ENCODE assay signal across 9 cellular contexts in the genomic region with DNA sequence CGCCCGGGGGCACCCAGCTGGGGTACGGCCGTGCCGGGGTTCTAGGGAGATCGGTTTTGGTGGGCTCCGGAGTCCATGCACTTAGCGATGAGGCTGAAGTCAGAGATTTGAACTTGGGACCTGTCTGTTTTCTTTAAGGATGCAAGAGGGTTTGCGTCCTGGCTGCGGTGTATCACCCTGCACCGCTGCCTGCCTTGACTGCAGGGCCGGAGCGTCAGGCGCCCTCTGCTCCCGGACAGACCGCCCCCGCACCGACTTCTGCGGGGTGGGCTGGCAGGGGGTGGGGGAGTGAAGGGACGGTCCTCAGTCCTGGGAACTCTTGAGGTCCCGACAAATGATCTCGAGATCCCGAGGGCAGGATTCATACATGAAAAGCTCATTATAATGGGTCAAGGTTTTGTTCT. TPM values are rescaled to one million over a fixed set of nuclear protein-coding genes. Genes with fewer than 3 reads are reported as not detected.
DNase-seq lines count a peak whose midpoint lies in the region; ATAC-seq and TF ChIP-seq lines count a peak whose summit lies in the region.
"Had no signal": no experiment of that assay in that cellular context is flagged by ENCODE, and none has a peak within 500 bp of the region (broad histone marks: within the 10 kb centered on the region; RNA-seq: fewer than 3 reads in every experiment).

No MANE protein-coding gene starts in this region.

- H4K20me1 ChIP-seq in PC-9 (ENCODE audit: insufficient read depth), result no peaks in the 10 kb centered on the region

- peak overlapping the region; percentile 98 for H2AFZ ChIP-seq in PC-9

- peaks cover 20% of the 10 kb centered on the region for H3K36me3 Mint-ChIP-seq in activated CD4-positive, alpha-beta T cell treated with anti-CD3 and anti-CD28 coated beads for 36 hours (ENCODE audit: low read depth)
- H3K36me3 Mint-ChIP-seq in nephron (ENCODE audit: low read depth), result peaks cover 14% of the 10 kb centered on the region

- DNase-seq in activated CD4-positive, alpha-beta T cell treated with anti-CD3 and anti-CD28 coated beads for 36 hours, result peak; percentile 29
- no peak for DNase-seq in activated CD4-positive, alpha-beta T cell treated with anti-CD3 and anti-CD28 coated beads, Interleukin-2, amount 50 U/mL, for 1 hour
- DNase-seq in PC-9 (no peak), COLO829 (ENCODE audit: low spot score) (no peak), GM03348 (ENCODE audit: low spot score) (no peak)

- CTCF ChIA-PET in activated CD4-positive, alpha-beta T cell treated with anti-CD3 and anti-CD28 coated beads for 36 hours (lab: Charles Lee), result interaction anchor here (0.6 to 6.6 kb wide), 10 partner anchors 8 to 50 kb away, joined by 3 to 37 read pairs (median 4); partner anchors contain the start of genes CA7 and NAE1
- CTCF ChIA-PET in PC-9 (lab: Charles Lee), result interaction anchor here (0.6 to 1.1 kb wide), 3 partner anchors 8 to 273 kb away, joined by 3 to 5 read pairs (median 4); no protein-coding TSS in a partner anchor

- no peak overlapping the region for H3K27ac ChIP-seq in PC-9

- POLR2A ChIA-PET in activated CD4-positive, alpha-beta T cell treated with anti-CD3 and anti-CD28 coated beads for 36 hours (lab: Charles Lee), result interaction anchor here (0.6 kb wide), 3 partner anchors 9 to 233 kb away, joined by 3 to 4 read pairs (median 4); no protein-coding TSS in a partner anchor
- POLR2A ChIA-PET in PC-9 (lab: Charles Lee; ENCODE audit: unreplicated experiment), result interaction anchor here (0.5 to 0.7 kb wide), 4 partner anchors 12 to 370 kb away, joined by 3 to 17 read pairs (median 10); no protein-coding TSS in a partner anchor

- H3K4me1 Mint-ChIP-seq in activated CD4-positive, alpha-beta T cell treated with anti-CD3 and anti-CD28 coated beads for 36 hours, result peaks cover 46% of the 10 kb centered on the region
- H3K4me1 Mint-ChIP-seq in nephron, result peaks cover 11% of the 10 kb centered on the region

- peaks cover 7% of the 10 kb centered on the region; the same call in 1 of the 2 replicates for H3F3A ChIP-seq in PC-9 (ENCODE audit: insufficient read depth, low read depth)

- H3K79me2 ChIP-seq in PC-9 (ENCODE audit: low read depth), result peaks cover 18% of the 10 kb centered on the region

- H3K9me2 ChIP-seq in PC-9 (ENCODE audit: insufficient read depth), result no peaks in the 10 kb centered on the region

- peak overlapping the region; percentile 90 for H3K4me3 Mint-ChIP-seq in activated CD4-positive, alpha-beta T cell treated with anti-CD3 and anti-CD28 coated beads for 36 hours
- H3K4me3 Mint-ChIP-seq in nephron, result peak overlapping the region; percentile 74 to 100 (median 99)

- no TSS peak for BruUV-seq in PC-9 (replicated peaks; lab: Mats Ljungman, UMichigan)

- H3K9ac ChIP-seq in endocrine pancreas (ENCODE audit: control insufficient read depth, insufficient read depth, low read length), result peak overlapping the region; percentile 22

- H3K27me3 Mint-ChIP-seq in activated CD4-positive, alpha-beta T cell treated with anti-CD3 and anti-CD28 coated beads for 36 hours, result no peaks in the 10 kb centered on the region
- H3K27me3 Mint-ChIP-seq in nephron (ENCODE audit: low read depth), result peaks cover 15% of the 10 kb centered on the region

- intact Hi-C loops in activated CD4-positive, alpha-beta T cell treated with anti-CD3 and anti-CD28 coated beads for 36 hours (cut with DNase I, micrococcal nuclease), result loop anchor here in 1 of 2 experiments (2.0 kb wide), 2 partner anchors 54 to 130 kb away; partner anchors contain the start of genes CES2, CIAO2B and DYNC1LI2
- intact Hi-C loops in PC-9 (cut with micrococcal nuclease; ENCODE audit: unreplicated experiment), result loop anchor here (5.0 kb wide), 1 partner anchor 219 kb away; no protein-coding TSS in a partner anchor

- H3K9me3 ChIP-seq in PC-9 (ENCODE audit: insufficient read depth, low read depth) (no peaks in the 10 kb centered on the region), endocrine pancreas (ENCODE audit: control insufficient read depth, low read length) (no peaks in the 10 kb centered on the region)

- H3K4me1 ChIP-seq in PC-9 (replicated peaks; ENCODE audit: insufficient read depth) (peaks cover 16% of the 10 kb centered on the region), endocrine pancreas (ENCODE audit: control insufficient read depth, insufficient read depth, low read length) (no peaks in the 10 kb centered on the region)

- peak overlapping the region; percentile 31 for H3K27ac Mint-ChIP-seq in activated CD4-positive, alpha-beta T cell treated with anti-CD3 and anti-CD28 coated beads for 36 hours
- no peak overlapping the region for H3K27ac Mint-ChIP-seq in nephron

- H3K4me2 ChIP-seq in PC-9, result peak overlapping the region; percentile 91

- H3K4me3 ChIP-seq in PC-9, result peak overlapping the region; percentile 99
- H3K4me3 ChIP-seq in endocrine pancreas (ENCODE audit: control insufficient read depth, insufficient read depth, low read length), result no peak overlapping the region

- H3K36me3 ChIP-seq in PC-9 (ENCODE audit: low read depth) (peaks cover 14% of the 10 kb centered on the region; the same call in 1 of the 2 replicates), endocrine pancreas (ENCODE audit: control insufficient read depth, insufficient read depth, low read length) (peaks cover 8% of the 10 kb centered on the region)

- peaks cover 4% of the 10 kb centered on the region for H3K9me3 Mint-ChIP-seq in activated CD4-positive, alpha-beta T cell treated with anti-CD3 and anti-CD28 coated beads for 36 hours (ENCODE audit: low read depth)
- H3K9me3 Mint-ChIP-seq in nephron, result no peaks in the 10 kb centered on the region

- ATAC-seq in activated CD4-positive, alpha-beta T cell treated with anti-CD3 and anti-CD28 coated beads for 36 hours, result no peak
- ATAC-seq in HG02884 (IDR thresholded peaks at IDR 0.05; ENCODE audit: unreplicated experiment), result no peak

- no peaks in the 10 kb centered on the region for H3K27me3 ChIP-seq in PC-9 (ENCODE audit: insufficient read depth, low read depth)
- no peaks in the 10 kb centered on the region for H3K27me3 ChIP-seq in endocrine pancreas (ENCODE audit: control insufficient read depth, insufficient read depth, low read length)

- TF ChIP-seq CTCF in PC-9 (conservative IDR thresholded peaks at IDR 0.05) (no peak), nephron (IDR thresholded peaks at IDR 0.05; ENCODE audit: unreplicated experiment in 3 of 3) (no peak)

RNA-seq across cellular contexts. Expression of gene PDP2, which starts 0.7 kb away (rescaled TPM):
- 10 to 100 TPM; 27.8 to 36.6 TPM for total RNA-seq in activated CD4-positive, alpha-beta T cell treated with anti-CD3 and anti-CD28 coated beads for 36 hours
- 17.4 and 21.6 TPM in 2 replicates for total RNA-seq in PC-9 (2021)

RNA-seq across cellular contexts. Expression of gene CA7, which starts 36.8 kb away (rescaled TPM):
- under 1 TPM in 1 of 2 experiments, not detected in 1; 0.16 TPM for total RNA-seq in activated CD4-positive, alpha-beta T cell treated with anti-CD3 and anti-CD28 coated beads for 36 hours
- total RNA-seq in PC-9 (2021), result not detected in 2 replicates
- total RNA-seq: subcutaneous adipose tissue had no signal

RNA-seq across cellular contexts. Expression of gene CDH16, which starts 37.7 kb away (rescaled TPM):
- not detected for total RNA-seq in activated CD4-positive, alpha-beta T cell treated with anti-CD3 and anti-CD28 coated beads for 36 hours
- not detected in 2 replicates for total RNA-seq in PC-9 (2021)
- total RNA-seq: subcutaneous adipose tissue had no signal

RNA-seq across cellular contexts. Expression of gene RRAD, which starts 44.3 kb away (rescaled TPM):
- total RNA-seq in activated CD4-positive, alpha-beta T cell treated with anti-CD3 and anti-CD28 coated beads for 36 hours, result under 1 TPM; 0.19 to 0.55 TPM
- 0.24 TPM in 1 of 2 replicates, not detected in the other for total RNA-seq in PC-9 (2021)

RNA-seq across cellular contexts. Expression of gene NAE1, which starts 50.2 kb away (rescaled TPM):
- total RNA-seq in activated CD4-positive, alpha-beta T cell treated with anti-CD3 and anti-CD28 coated beads for 36 hours, result 100 to 1,000 TPM; 102 to 125 TPM
- 66.8 and 72.7 TPM in 2 replicates for total RNA-seq in PC-9 (2021)
